In genomic region chr2:166700079-166700478, GRCh38 we compare ENCODE assay signal across 11 cellular contexts.
DNase-seq lines count a peak whose midpoint lies in the region; ATAC-seq and TF ChIP-seq lines count a peak whose summit lies in the region.
"Had no signal": no experiment of that assay in that cellular context is flagged by ENCODE, and none has a peak within 500 bp of the region (broad histone marks: within the 10 kb centered on the region; RNA-seq: fewer than 3 reads in every experiment).

No MANE protein-coding gene starts in this region.

- DNase-seq in heart right ventricle (no peak), cardiac septum (ENCODE audit: low spot score) (no peak), OCI-LY7 (ENCODE audit: low spot score) (no peak), fibroblast of the aortic adventitia (ENCODE audit: low read depth) (peak; percentile 7), trophoblast cell (no peak), A172 (ENCODE audit: low spot score) (no peak), osteoblast (ENCODE audit: insufficient read length, low spot score, missing footprints) (no peak)
- DNase-seq: C1 segment of cervical spinal cord; effector CD8-positive, alpha-beta T cell; testis had no signal

- no peak overlapping the region for H4K12ac ChIP-seq in trophoblast cell (ENCODE audit: low read depth, low read length)

- no peak overlapping the region for H2AK5ac ChIP-seq in trophoblast cell (ENCODE audit: low read length)

- ATAC-seq in heart right ventricle (no peak), GM21717 (IDR thresholded peaks at IDR 0.05; ENCODE audit: unreplicated experiment) (no peak)

- H3K14ac ChIP-seq in trophoblast cell (ENCODE audit: low read length) = no peak overlapping the region

- no TSS peak for BruUV-seq in OCI-LY7 (replicated peaks; lab: Mats Ljungman, UMichigan)

- TF ChIP-seq CTCF in heart right ventricle (IDR thresholded peaks at IDR 0.05) (peak in 7 of 9 donors; percentile 22 to 56 (median 35)), OCI-LY7 (conservative IDR thresholded peaks at IDR 0.05; ENCODE audit: low read length) (0 out of 2 replicates have a peak, but pooled peaks have one; percentile 20), fibroblast of the aortic adventitia (IDR thresholded peaks at IDR 0.05; ENCODE audit: insufficient read depth, low read length) (no peak), osteoblast (IDR thresholded peaks at IDR 0.05; ENCODE audit: extremely low read depth, low read depth, low read length) (no peak)

- no peaks in the 10 kb centered on the region for H3K79me2 ChIP-seq in OCI-LY7 (ENCODE audit: insufficient read depth, low read depth, low read length)
- no peaks in the 10 kb centered on the region for H3K79me2 ChIP-seq in trophoblast cell (ENCODE audit: control insufficient read depth, insufficient read depth, low read length, poor library complexity)
- no peaks in the 10 kb centered on the region for H3K79me2 ChIP-seq in osteoblast (ENCODE audit: insufficient read depth, low read length)

- no peak overlapping the region for H3K27ac ChIP-seq in heart right ventricle
- H3K27ac ChIP-seq in OCI-LY7 (ENCODE audit: low read depth, low read length, poor library complexity, severe bottlenecking) = no peak overlapping the region
- H3K27ac ChIP-seq in trophoblast cell (ENCODE audit: low read depth, low read length) = no peak overlapping the region
- H3K27ac ChIP-seq in osteoblast (ENCODE audit: low read depth, low read length) = no peak overlapping the region
- H3K27ac ChIP-seq: testis had no signal

- no peak overlapping the region for H3K4me3 ChIP-seq in heart right ventricle
- no peak overlapping the region for H3K4me3 ChIP-seq in OCI-LY7 (ENCODE audit: low read depth, low read length, poor library complexity, severe bottlenecking)
- no peak overlapping the region for H3K4me3 ChIP-seq in fibroblast of the aortic adventitia (ENCODE audit: low read depth, low read length)
- no peak overlapping the region for H3K4me3 ChIP-seq in trophoblast cell (ENCODE audit: low read depth, low read length)
- no peak overlapping the region for H3K4me3 ChIP-seq in osteoblast (ENCODE audit: insufficient read depth, low read length)
- H3K4me3 ChIP-seq: testis had no signal

- intact Hi-C loops in heart right ventricle (cut with DNase I) = no loop called here
- intact Hi-C loops in cardiac septum (cut with DNase I) = no loop called here
- intact Hi-C loops in OCI-LY7 (cut with micrococcal nuclease; ENCODE audit: unreplicated experiment) = no loop called here

- H3K4ac ChIP-seq in trophoblast cell (ENCODE audit: low read depth, low read length) = no peak overlapping the region

- H3K79me1 ChIP-seq in trophoblast cell (ENCODE audit: low read length) = no peaks in the 10 kb centered on the region

- no peaks in the 10 kb centered on the region for H3K9me2 ChIP-seq in OCI-LY7 (ENCODE audit: insufficient read depth, low read length)

- H3K4me2 ChIP-seq in OCI-LY7 (ENCODE audit: low read length) (no peak overlapping the region), trophoblast cell (ENCODE audit: low read length) (no peak overlapping the region), osteoblast (ENCODE audit: insufficient read depth, low read length) (no peak overlapping the region)

- no peak overlapping the region for H2BK120ac ChIP-seq in trophoblast cell (ENCODE audit: insufficient read depth, low read length, poor library complexity)

- H2BK5ac ChIP-seq in trophoblast cell (ENCODE audit: low read depth, low read length, poor library complexity) = no peak overlapping the region

- H3K9me3 ChIP-seq in heart right ventricle (no peaks in the 10 kb centered on the region), OCI-LY7 (ENCODE audit: low read length) (no peaks in the 10 kb centered on the region), trophoblast cell (ENCODE audit: insufficient read depth, low read depth, low read length) (no peaks in the 10 kb centered on the region), osteoblast (ENCODE audit: low read depth, low read length) (no peaks in the 10 kb centered on the region)
- H3K9me3 ChIP-seq: testis had no signal

- POLR2A ChIA-PET in OCI-LY7 (lab: Charles Lee) = no interaction called here

- 77 to 84% methylated on average over 2 of the region's 2 CpGs for WGBS in heart right ventricle, 2 donors
- WGBS in trophoblast cell (ENCODE audit: extremely low coverage, insufficient coverage, insufficient read length) = no CpG with 5 or more reads among the region's 2 CpGs

- CTCF ChIA-PET in OCI-LY7 (lab: Charles Lee; ENCODE audit: unreplicated experiment) = no interaction called here

- no peak overlapping the region for H4K91ac ChIP-seq in trophoblast cell (ENCODE audit: low read depth, low read length)

- H2AFZ ChIP-seq in OCI-LY7 (ENCODE audit: low read length) (no peak overlapping the region), trophoblast cell (ENCODE audit: insufficient read depth, low read length, poor library complexity) (no peak overlapping the region), osteoblast (ENCODE audit: low read length) (no peak overlapping the region)

- no peaks in the 10 kb centered on the region for H3K27me3 ChIP-seq in heart right ventricle
- H3K27me3 ChIP-seq in trophoblast cell (ENCODE audit: insufficient read depth, low read length) = no peaks in the 10 kb centered on the region
- H3K27me3 ChIP-seq in osteoblast (ENCODE audit: insufficient read depth, low read length) = no peaks in the 10 kb centered on the region
- H3K27me3 ChIP-seq: testis had no signal

- H4K8ac ChIP-seq in trophoblast cell (ENCODE audit: low read depth, low read length) = no peak overlapping the region

- no peak overlapping the region for H3K18ac ChIP-seq in trophoblast cell (ENCODE audit: low read length)

- H3K4me1 ChIP-seq in heart right ventricle (no peaks in the 10 kb centered on the region), OCI-LY7 (ENCODE audit: insufficient read depth, low read length, poor library complexity, severe bottlenecking) (no peaks in the 10 kb centered on the region), trophoblast cell (ENCODE audit: control insufficient read depth in 1 of 2, insufficient read depth in 2 of 2, low read length in 2 of 2) (no peaks in the 10 kb centered on the region), osteoblast (ENCODE audit: insufficient read depth, low read length) (no peaks in the 10 kb centered on the region)
- H3K4me1 ChIP-seq: testis had no signal

- H2BK12ac ChIP-seq in trophoblast cell (ENCODE audit: low read length) = no peak overlapping the region

- H3K9ac ChIP-seq in trophoblast cell (ENCODE audit: low read length) = no peak overlapping the region

- no peaks in the 10 kb centered on the region for H3K36me3 ChIP-seq in heart right ventricle
- no peaks in the 10 kb centered on the region for H3K36me3 ChIP-seq in OCI-LY7 (ENCODE audit: insufficient read depth, low read length)
- H3K36me3 ChIP-seq in trophoblast cell (ENCODE audit: control insufficient read depth in 1 of 2, insufficient read depth in 2 of 2, low read length in 2 of 2) = no peaks in the 10 kb centered on the region
- no peaks in the 10 kb centered on the region for H3K36me3 ChIP-seq in osteoblast (ENCODE audit: insufficient read depth, low read length)

- H4K20me1 ChIP-seq in OCI-LY7 (ENCODE audit: insufficient read depth, low read length) (no peaks in the 10 kb centered on the region), osteoblast (ENCODE audit: insufficient read depth, low read length) (no peaks in the 10 kb centered on the region)

- no peak overlapping the region for H3K23ac ChIP-seq in trophoblast cell (ENCODE audit: low read length)

Comparison
In these comparisons a context has a peak if more than half of its experiments do, and no peak if none do; other contexts are left out.
1. CTCF ChIP-seq: peak in heart right ventricle (7 of 9) and OCI-LY7 (single experiment); none in fibroblast of the aortic adventitia (single experiment) and osteoblast (single experiment).